8 cellular contexts compared by ENCODE assay signal in genomic region chr22:42646569-42647525, GRCh38. TPM values are rescaled to one million over a fixed set of nuclear protein-coding genes. Genes with fewer than 3 reads are reported as not detected.
DNase-seq lines count a peak whose midpoint lies in the region; ATAC-seq and TF ChIP-seq lines count a peak whose summit lies in the region.

No MANE protein-coding gene starts in this region.

- H3K4me3 Mint-ChIP-seq in activated CD4-positive, alpha-beta T cell treated with anti-CD3 and anti-CD28 coated beads, Interleukin-2, amount 10 ng/mL, durations not matched to agents 24 days and 14 days: peak overlapping the region; percentile 95

- H3K4ac ChIP-seq in mesenchymal stem cell (ENCODE audit: low read depth in 1 of 2, low read length in 2 of 2): no peak overlapping the region

- H3K4me1 Mint-ChIP-seq in activated CD4-positive, alpha-beta T cell treated with anti-CD3 and anti-CD28 coated beads, Interleukin-2, amount 10 ng/mL, durations not matched to agents 24 days and 14 days: peaks cover 13% of the 10 kb centered on the region

- H3K27me3 ChIP-seq in mesenchymal stem cell (ENCODE audit: control insufficient read depth in 1 of 2, insufficient read depth in 1 of 2, low read length in 2 of 2) (no peaks in the 10 kb centered on the region), upper lobe of left lung (no peaks in the 10 kb centered on the region)

- H4K8ac ChIP-seq in mesenchymal stem cell (ENCODE audit: low read length): no peak overlapping the region

- no peak for TF ChIP-seq CTCF in upper lobe of left lung (IDR thresholded peaks at IDR 0.05)
- no peak for TF ChIP-seq CTCF in foreskin fibroblast (IDR thresholded peaks at IDR 0.05; ENCODE audit: low read depth, low read length)

- H3K4me3 ChIP-seq in mesenchymal stem cell (ENCODE audit: insufficient read depth in 1 of 2, low read depth in 1 of 2, low read length in 2 of 2): peak overlapping the region in 1 of 2 experiments; percentile 58
- peak overlapping the region in 2 of 4 donors; percentile 29 to 34 for H3K4me3 ChIP-seq in upper lobe of left lung
- no peak overlapping the region for H3K4me3 ChIP-seq in foreskin fibroblast (ENCODE audit: low read depth in 1 of 2, low read length in 2 of 2)

- ATAC-seq in upper lobe of left lung (ENCODE audit: low FRiP score in 2 of 2) (no peak), HG03280 (IDR thresholded peaks at IDR 0.05; ENCODE audit: unreplicated experiment) (no peak), GM18868 (IDR thresholded peaks at IDR 0.05; ENCODE audit: unreplicated experiment) (no peak)

- TF ChIP-seq EP300 in upper lobe of left lung (IDR thresholded peaks at IDR 0.05): no peak

- H3K27ac ChIP-seq in mesenchymal stem cell (ENCODE audit: low read length, poor library complexity, severe bottlenecking) (no peak overlapping the region), upper lobe of left lung (peak overlapping the region; percentile 81 to 95 (median 90))

- H2BK5ac ChIP-seq in mesenchymal stem cell (ENCODE audit: low read depth, low read length, poor library complexity, severe bottlenecking): no peak overlapping the region

- no peak overlapping the region for H2BK15ac ChIP-seq in mesenchymal stem cell (ENCODE audit: low read depth, poor library complexity, severe bottlenecking)

- H3K27ac Mint-ChIP-seq in activated CD4-positive, alpha-beta T cell treated with anti-CD3 and anti-CD28 coated beads, Interleukin-2, amount 10 ng/mL, durations not matched to agents 24 days and 14 days: no peak overlapping the region

- no peaks in the 10 kb centered on the region for H3K9me3 Mint-ChIP-seq in activated CD4-positive, alpha-beta T cell treated with anti-CD3 and anti-CD28 coated beads, Interleukin-2, amount 10 ng/mL, durations not matched to agents 24 days and 14 days

- H3K27me3 Mint-ChIP-seq in activated CD4-positive, alpha-beta T cell treated with anti-CD3 and anti-CD28 coated beads, Interleukin-2, amount 10 ng/mL, durations not matched to agents 24 days and 14 days: peaks cover 2% of the 10 kb centered on the region

- H3K9ac ChIP-seq in mesenchymal stem cell (ENCODE audit: low read length): peak overlapping the region; percentile 79

- peak in 1 of 4 donors; percentile 19 for TF ChIP-seq POLR2A in upper lobe of left lung (IDR thresholded peaks at IDR 0.05)

- H3K4me2 ChIP-seq in mesenchymal stem cell (ENCODE audit: low read length, poor library complexity, severe bottlenecking): no peak overlapping the region

- H2BK12ac ChIP-seq in mesenchymal stem cell (ENCODE audit: low read length in 2 of 2): no peak overlapping the region

- H3K18ac ChIP-seq in mesenchymal stem cell (ENCODE audit: low read depth in 1 of 2, low read length in 2 of 2): no peak overlapping the region

- peaks cover 3 to 19% of the 10 kb centered on the region in 2 experiments for H3K36me3 ChIP-seq in mesenchymal stem cell (ENCODE audit: control insufficient read depth in 1 of 2, insufficient read depth in 2 of 2, low read depth in 1 of 2, low read length in 2 of 2)
- no peaks in the 10 kb centered on the region for H3K36me3 ChIP-seq in upper lobe of left lung

- H3K36me3 Mint-ChIP-seq in activated CD4-positive, alpha-beta T cell treated with anti-CD3 and anti-CD28 coated beads, Interleukin-2, amount 10 ng/mL, durations not matched to agents 24 days and 14 days (ENCODE audit: low read depth): peaks cover 2% of the 10 kb centered on the region

- H3K4me1 ChIP-seq in mesenchymal stem cell (ENCODE audit: control insufficient read depth, insufficient read depth, low read depth, low read length) (peaks cover 65% of the 10 kb centered on the region), upper lobe of left lung (peaks cover 66 to 74% (median 72%) of the 10 kb centered on the region in 4 donors)

- no peak overlapping the region for H2BK120ac ChIP-seq in mesenchymal stem cell (ENCODE audit: low read depth, low read length)

- no peak overlapping the region for H4K91ac ChIP-seq in mesenchymal stem cell (ENCODE audit: low read length)

- H3K14ac ChIP-seq in mesenchymal stem cell (ENCODE audit: low read length in 2 of 2): no peak overlapping the region

- peaks cover 7% of the 10 kb centered on the region for H3K79me1 ChIP-seq in mesenchymal stem cell (replicated peaks; ENCODE audit: low read length, poor library complexity, severe bottlenecking)

- DNase-seq in activated CD4-positive, alpha-beta T cell treated with anti-CD3 and anti-CD28 coated beads, Interleukin-2, amount 10 ng/mL, durations not matched to agents 24 days and 14 days: no peak
- DNase-seq in activated CD4-positive, alpha-beta T cell treated with anti-CD3 and anti-CD28 coated beads, Interleukin-2, amount 50 U/mL, for 1 hour: no peak
- DNase-seq in cerebellar cortex (ENCODE audit: low spot score) (peak; percentile 58), mesenchymal stem cell (no peak), upper lobe of left lung (peak; percentile 68 to 72), foreskin fibroblast (no peak)

- H2AFZ ChIP-seq in mesenchymal stem cell (ENCODE audit: low read depth, low read length): no peak overlapping the region

- WGBS in mesenchymal stem cell: 92% methylated on average over 14 of the region's 16 CpGs
- 30 to 32% methylated on average over 11 to 16 of the region's 16 CpGs for WGBS in upper lobe of left lung, 2 donors

- intact Hi-C loops in activated CD4-positive, alpha-beta T cell treated with anti-CD3 and anti-CD28 coated beads, Interleukin-2, amount 10 ng/mL, durations not matched to agents 24 days and 14 days (cut with micrococcal nuclease): no loop called here

- no peaks in the 10 kb centered on the region for H3K9me3 ChIP-seq in mesenchymal stem cell (ENCODE audit: control insufficient read depth, low read length)
- no peaks in the 10 kb centered on the region for H3K9me3 ChIP-seq in upper lobe of left lung

- H2AK5ac ChIP-seq in mesenchymal stem cell (ENCODE audit: low read length, severe bottlenecking): peak overlapping the region; percentile 47

- H3K23ac ChIP-seq in mesenchymal stem cell (ENCODE audit: low read length in 2 of 2): no peak overlapping the region

RNA-seq across cellular contexts. Expression of gene CYB5R3, which starts 2.3 kb away (rescaled TPM):
- total RNA-seq in activated CD4-positive, alpha-beta T cell treated with anti-CD3 and anti-CD28 coated beads, Interleukin-2, amount 10 ng/mL, durations not matched to agents 24 days and 14 days: 76.2 and 77.0 TPM in 2 replicates
- polyA plus RNA-seq in mesenchymal stem cell (2013, experiment 1 of 2): 390 TPM
- polyA plus RNA-seq in mesenchymal stem cell (2013, experiment 2 of 2): 388 TPM
- total RNA-seq in upper lobe of left lung: 100 to 1,000 TPM in 5 of 6 donors, 10 to 100 TPM in 1; 79.6 to 265 (median 220) TPM

RNA-seq across cellular contexts. Expression of gene ATP5MGL, which starts 6.4 kb away (rescaled TPM):
- total RNA-seq in activated CD4-positive, alpha-beta T cell treated with anti-CD3 and anti-CD28 coated beads, Interleukin-2, amount 10 ng/mL, durations not matched to agents 24 days and 14 days: 0.98 and 1.2 TPM in 2 replicates
- not detected for polyA plus RNA-seq in mesenchymal stem cell (2013, experiment 1 of 2)
- not detected for polyA plus RNA-seq in mesenchymal stem cell (2013, experiment 2 of 2)
- 1 to 10 TPM in 1 of 6 donors, under 1 TPM in 2, not detected in 3; 0.44 to 1.2 (median 0.78) TPM for total RNA-seq in upper lobe of left lung

RNA-seq across cellular contexts. Expression of gene POLDIP3, which starts 32.2 kb away (rescaled TPM):
- total RNA-seq in activated CD4-positive, alpha-beta T cell treated with anti-CD3 and anti-CD28 coated beads, Interleukin-2, amount 10 ng/mL, durations not matched to agents 24 days and 14 days: 75.4 and 85.3 TPM in 2 replicates
- polyA plus RNA-seq in mesenchymal stem cell (2013, experiment 1 of 2): 26.3 TPM
- 25.3 TPM for polyA plus RNA-seq in mesenchymal stem cell (2013, experiment 2 of 2)
- total RNA-seq in upper lobe of left lung: 10 to 100 TPM; 38.0 to 74.5 (median 55.6) TPM

Comparison
In these comparisons a context has a peak if more than half of its experiments do, and no peak if none do; other contexts are left out.
1. DNase-seq: peak in cerebellar cortex (single experiment) and upper lobe of left lung (2 of 2); none in activated CD4-positive, alpha-beta T cell treated with anti-CD3 and anti-CD28 coated beads, Interleukin-2, amount 10 ng/mL, durations not matched to agents 24 days and 14 days (single experiment), activated CD4-positive, alpha-beta T cell treated with anti-CD3 and anti-CD28 coated beads, Interleukin-2, amount 50 U/mL, for 1 hour (single experiment), mesenchymal stem cell (single experiment) and foreskin fibroblast (0 of 2).